ENCODE assay signal across 8 cellular contexts in the genomic region with DNA sequence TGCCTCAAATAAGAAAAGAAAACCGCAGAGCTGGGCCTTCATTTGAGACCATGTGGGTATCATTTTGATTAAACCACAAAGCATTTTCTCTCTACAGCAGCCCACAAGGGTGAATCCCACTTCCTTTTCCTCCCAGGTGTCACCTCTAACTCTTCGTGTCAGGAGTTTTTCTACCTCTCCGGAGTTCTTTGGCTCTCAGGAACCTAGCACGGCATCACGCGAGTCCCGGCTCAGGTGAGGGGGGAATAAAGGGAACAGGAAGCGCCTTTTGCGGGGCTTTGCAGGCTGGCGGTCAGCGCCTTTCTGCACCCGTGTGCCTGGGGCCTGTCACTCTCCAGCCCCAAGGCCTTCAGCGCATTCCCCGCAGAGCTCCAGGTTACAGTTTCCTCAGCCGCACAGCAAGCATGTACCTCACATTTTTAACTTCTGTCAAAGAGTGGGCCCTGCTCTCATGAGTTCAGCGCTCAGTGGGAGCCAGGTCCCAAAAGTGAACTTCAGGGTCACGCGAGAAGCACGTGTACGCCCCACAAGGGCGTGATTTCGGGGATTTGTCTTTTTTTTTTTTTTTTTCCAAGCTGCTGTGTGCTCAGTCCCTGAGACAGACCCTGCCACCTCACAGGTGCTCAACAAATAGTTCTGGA. TPM values are rescaled to one million over a fixed set of nuclear protein-coding genes. Genes with fewer than 3 reads are reported as not detected.
A peak's percentile ranks its signal among the peaks of the same experiment; 100 is the strongest.
DNase-seq lines count a peak whose midpoint lies in the region; ATAC-seq lines count a peak whose summit lies in the region.

No MANE protein-coding gene starts in this region.

- H3K36me3 ChIP-seq in KOPT-K1 (ENCODE audit: insufficient read depth, low read length), result no peaks in the 10 kb centered on the region
- H3K36me3 ChIP-seq in mesendoderm (ENCODE audit: control insufficient read depth, insufficient read depth, low read length), result no peaks in the 10 kb centered on the region

- no peak overlapping the region for H4K5ac ChIP-seq in mesendoderm (ENCODE audit: low read length)

- H3K9me3 Mint-ChIP-seq in stimulated activated effector memory CD8-positive, alpha-beta T cell treated with anti-CD3 and anti-CD28 coated beads, Interleukin-12 subunit alpha, Interleukin-12 subunit beta, amount 100 ng/mL, for 72 hours, result no peaks in the 10 kb centered on the region

- no peak overlapping the region for H3K4ac ChIP-seq in mesendoderm (ENCODE audit: low read depth, low read length)

- H3K4me2 ChIP-seq in mesendoderm (ENCODE audit: low read length), result peak overlapping the region; percentile 99

- no peak overlapping the region for H2BK5ac ChIP-seq in mesendoderm (ENCODE audit: low read length)

- no peak overlapping the region for H2BK15ac ChIP-seq in mesendoderm (replicated peaks; ENCODE audit: low read depth)

- H4K8ac ChIP-seq in mesendoderm (ENCODE audit: low read depth, low read length), result no peak overlapping the region

- peak overlapping the region; percentile 76 for H3K4me3 Mint-ChIP-seq in stimulated activated effector memory CD8-positive, alpha-beta T cell treated with anti-CD3 and anti-CD28 coated beads, Interleukin-12 subunit alpha, Interleukin-12 subunit beta, amount 100 ng/mL, for 72 hours

- peak overlapping the region; percentile 92 for H3K56ac ChIP-seq in mesendoderm (ENCODE audit: low read length)

- DNase-seq in ELR (ENCODE audit: low read depth), result peak; percentile 64
- DNase-seq in activated CD4-positive, CD25-positive, alpha-beta regulatory T cell treated with anti-CD3 and anti-CD28 coated beads, Interleukin-2, amount 50 U/mL, for 72 hours, result peak; percentile 53
- peak; percentile 57 for DNase-seq in effector CD8-positive, alpha-beta T cell (lab: John Stamatoyannopoulos, UW)
- no peak for DNase-seq in mesendoderm
- DNase-seq in stimulated activated effector memory CD8-positive, alpha-beta T cell treated with anti-CD3 and anti-CD28 coated beads, Interleukin-12 subunit alpha, Interleukin-12 subunit beta, amount 100 ng/mL, for 72 hours (ENCODE audit: low spot score in 2 of 2), result peak; percentile 25 to 86
- DNase-seq in DMS114 treated with DMSO at 0.1 percent for 48 hours (lab: John Stamatoyannopoulos, UW; ENCODE audit: unreplicated experiment), result no peak

- H3K18ac ChIP-seq in mesendoderm (ENCODE audit: low read length), result peak overlapping the region; percentile 77

- H3K79me1 ChIP-seq in mesendoderm (ENCODE audit: low read length), result no peaks in the 10 kb centered on the region

- peaks cover 6% of the 10 kb centered on the region for H3K4me1 ChIP-seq in mesendoderm (ENCODE audit: control insufficient read depth, low read depth, low read length)

- peak overlapping the region; percentile 45 for H3K23ac ChIP-seq in mesendoderm (ENCODE audit: low read length)

- H2AK5ac ChIP-seq in mesendoderm (ENCODE audit: low read length), result no peak overlapping the region

- peak overlapping the region; percentile 90 for H3K9ac ChIP-seq in mesendoderm (ENCODE audit: low read length)

- H3K36me3 Mint-ChIP-seq in stimulated activated effector memory CD8-positive, alpha-beta T cell treated with anti-CD3 and anti-CD28 coated beads, Interleukin-12 subunit alpha, Interleukin-12 subunit beta, amount 100 ng/mL, for 72 hours, result peaks cover 9% of the 10 kb centered on the region

- H3K79me2 ChIP-seq in mesendoderm (ENCODE audit: control insufficient read depth, insufficient read depth, low read length), result no peaks in the 10 kb centered on the region

- peaks cover 19% of the 10 kb centered on the region for H3K4me1 Mint-ChIP-seq in stimulated activated effector memory CD8-positive, alpha-beta T cell treated with anti-CD3 and anti-CD28 coated beads, Interleukin-12 subunit alpha, Interleukin-12 subunit beta, amount 100 ng/mL, for 72 hours

- H3K27ac Mint-ChIP-seq in stimulated activated effector memory CD8-positive, alpha-beta T cell treated with anti-CD3 and anti-CD28 coated beads, Interleukin-12 subunit alpha, Interleukin-12 subunit beta, amount 100 ng/mL, for 72 hours, result peak overlapping the region; percentile 83

- H3K27ac ChIP-seq in KOPT-K1 (ENCODE audit: low read depth, low read length, poor library complexity, severe bottlenecking) (peak overlapping the region; percentile 49), mesendoderm (ENCODE audit: low read depth, low read length) (peak overlapping the region; percentile 75)

- WGBS in mesendoderm (ENCODE audit: extremely low coverage, insufficient coverage, low lambda C conversion rate), result no CpG with 5 or more reads among the region's 22 CpGs

- H3K4me3 ChIP-seq in mesendoderm (ENCODE audit: low read length), result peak overlapping the region; percentile 84

- no peak overlapping the region for H2BK120ac ChIP-seq in mesendoderm (ENCODE audit: low read depth, low read length)

- ATAC-seq in GM21723 (IDR thresholded peaks at IDR 0.05; ENCODE audit: unreplicated experiment), result peak; percentile 33
- ATAC-seq in stimulated activated effector memory CD8-positive, alpha-beta T cell treated with anti-CD3 and anti-CD28 coated beads, Interleukin-12 subunit alpha, Interleukin-12 subunit beta, amount 100 ng/mL, for 72 hours, result peak; percentile 67

- H3K9me3 ChIP-seq in KOPT-K1 (ENCODE audit: insufficient read depth, low read length, poor library complexity, severe bottlenecking), result no peaks in the 10 kb centered on the region

- H3K27me3 ChIP-seq in mesendoderm (ENCODE audit: insufficient read depth, low read length, poor library complexity), result no peaks in the 10 kb centered on the region

RNA-seq across cellular contexts. Expression of gene PRPF40B, which starts 0.7 kb away (rescaled TPM):
- 4.3 TPM for polyA plus RNA-seq in mesendoderm (2013, experiment 1 of 2)
- polyA plus RNA-seq in mesendoderm (2013, experiment 2 of 2), result 4.5 TPM

RNA-seq across cellular contexts. Expression of gene FAM186B, which starts 17.2 kb away (rescaled TPM):
- polyA plus RNA-seq in mesendoderm (2013, experiment 1 of 2), result 0.08 TPM
- 0.06 TPM for polyA plus RNA-seq in mesendoderm (2013, experiment 2 of 2)

RNA-seq across cellular contexts. Expression of gene MCRS1, which starts 54.7 kb away (rescaled TPM):
- polyA plus RNA-seq in mesendoderm (2013, experiment 1 of 2), result 69.8 TPM
- 68.8 TPM for polyA plus RNA-seq in mesendoderm (2013, experiment 2 of 2)

Comparison
In these comparisons a context has a peak if more than half of its experiments do, and no peak if none do; other contexts are left out.
1. DNase-seq: peak in ELR (single experiment), activated CD4-positive, CD25-positive, alpha-beta regulatory T cell treated with anti-CD3 and anti-CD28 coated beads, Interleukin-2, amount 50 U/mL, for 72 hours (single experiment), effector CD8-positive, alpha-beta T cell (single experiment) and stimulated activated effector memory CD8-positive, alpha-beta T cell treated with anti-CD3 and anti-CD28 coated beads, Interleukin-12 subunit alpha, Interleukin-12 subunit beta, amount 100 ng/mL, for 72 hours (2 of 2); none in mesendoderm (single experiment) and DMS114 treated with DMSO at 0.1 percent for 48 hours (single experiment).